In genomic region chr20:43164741-43165140, GRCh38 we compare ENCODE assay signal across 6 cellular contexts. TPM values are rescaled to one million over a fixed set of nuclear protein-coding genes. Genes with fewer than 3 reads are reported as not detected.
"Had no signal": no experiment of that assay in that cellular context is flagged by ENCODE, and none has a peak within 500 bp of the region (broad histone marks: within the 10 kb centered on the region; RNA-seq: fewer than 3 reads in every experiment).

No MANE protein-coding gene starts in this region.

RNA-seq across cellular contexts. Expression of gene PTPRT, which starts 25.0 kb away (rescaled TPM):
- total RNA-seq: naive thymus-derived CD8-positive, alpha-beta T cell; natural killer cell treated with Interleukin-12 subunit alpha and Interleukin-12 subunit beta and Interleukin-15 and Interleukin-18, amount 100 ng/mL, for 72 hours; osteoblast; renal cortical epithelial cell; thoracic aorta; vagina had no signal
- polyA plus RNA-seq: naive thymus-derived CD8-positive, alpha-beta T cell had no signal
